In the genomic region with DNA sequence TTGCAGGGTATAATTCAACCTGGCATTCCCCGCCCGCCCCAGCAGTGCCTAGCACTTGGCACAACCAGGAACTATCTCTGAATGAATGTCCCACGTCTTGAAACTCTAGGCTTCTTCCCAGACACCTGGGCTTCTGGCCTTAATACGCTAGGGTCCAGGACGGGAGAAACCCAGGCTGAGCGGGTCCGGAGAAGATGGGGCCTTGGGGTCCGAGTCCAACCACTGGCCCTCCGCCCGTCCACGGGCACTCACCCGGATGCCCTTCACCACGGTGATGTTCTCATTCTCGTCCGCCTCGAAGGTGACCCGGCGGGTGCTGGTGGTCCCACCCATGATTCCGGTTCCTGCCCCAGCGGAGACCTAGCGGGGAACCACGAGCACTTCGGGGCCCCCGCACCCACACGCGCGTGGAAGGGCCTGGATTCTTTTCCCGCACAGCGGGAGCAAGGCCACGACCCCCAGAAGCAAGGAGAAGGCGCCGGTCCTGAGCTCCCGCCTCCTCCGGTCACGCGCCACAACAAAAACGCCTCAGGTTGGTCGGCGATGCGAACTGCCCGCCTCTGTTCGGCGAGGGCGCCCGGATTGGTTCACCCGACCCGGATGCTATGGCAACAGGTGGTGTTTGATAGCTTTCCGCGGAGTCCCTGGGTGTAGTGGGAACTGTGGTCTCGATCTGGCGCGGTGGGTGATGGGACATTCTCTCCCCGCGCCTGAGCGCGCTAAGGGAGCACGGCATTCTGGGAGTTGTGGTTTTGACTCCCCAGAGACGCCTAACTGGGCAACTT, we compare ENCODE assay signal across 8 cellular contexts. TPM values are rescaled to one million over a fixed set of nuclear protein-coding genes. Genes with fewer than 3 reads are reported as not detected.
A peak's percentile ranks its signal among the peaks of the same experiment; 100 is the strongest.
DNase-seq lines count a peak whose midpoint lies in the region; TF ChIP-seq lines count a peak whose summit lies in the region.

TSS of gene CHCHD3 (minus strand) at position 486 of the 785 bp plus-strand sequence. CDS start at position 333, 153 bp downstream.

- H3K36me3 ChIP-seq in ES-I3 (ENCODE audit: insufficient read depth, low read length): no peaks in the 10 kb centered on the region
- peaks cover 3% of the 10 kb centered on the region; the same call in 1 of the 2 replicates for H3K36me3 ChIP-seq in HAP-1 (replicated peaks)
- 0 out of 2 replicates have a peak, but pooled peaks cover 5% of the 10 kb centered on the region for H3K36me3 ChIP-seq in MM.1S (replicated peaks; ENCODE audit: insufficient read depth, low read length)

- H3K27me3 ChIP-seq in HAP-1 (ENCODE audit: low read depth) (peaks cover 10% of the 10 kb centered on the region), MM.1S (replicated peaks; ENCODE audit: insufficient read depth, low read length) (no peaks in the 10 kb centered on the region)

- H4K20me1 ChIP-seq in MM.1S (ENCODE audit: insufficient read depth, low read length): peaks cover 24% of the 10 kb centered on the region

- H3K9me3 ChIP-seq in ES-I3 (ENCODE audit: control insufficient read depth, insufficient read depth, low read length): no peaks in the 10 kb centered on the region
- no peaks in the 10 kb centered on the region for H3K9me3 ChIP-seq in HAP-1
- no peaks in the 10 kb centered on the region for H3K9me3 ChIP-seq in MM.1S (replicated peaks; ENCODE audit: insufficient read depth, low read length)

- peak within 1 kb of the TSS; percentile 67 for H2AFZ ChIP-seq in MM.1S (ENCODE audit: low read length)

- H3K4me3 Mint-ChIP-seq in nephron: peak within 1 kb of the TSS; percentile 91 to 96 (median 93)
- H3K4me3 Mint-ChIP-seq in stimulated activated naive CD8-positive, alpha-beta T cell treated with anti-CD3 and anti-CD28 coated beads, Interleukin-15, Interleukin-2, amounts not matched to agents 100 ng/mL and 50 ng/mL, for 24 hours: peak within 1 kb of the TSS; percentile 86

- DNase-seq in HAP-1 (ENCODE audit: low spot score in 2 of 2) (peak; percentile 97 to 98), MM.1S (peak; percentile 100), SIG-M5 (lab: John Stamatoyannopoulos, UW) (peak; percentile 86), activated gamma-delta T cell (lab: John Stamatoyannopoulos, UW) (peak; percentile 88), fibroblast of the aortic adventitia (ENCODE audit: low read depth) (peak; percentile 97)

- peaks cover 34% of the 10 kb centered on the region for H3K4me1 Mint-ChIP-seq in nephron
- peaks cover 37% of the 10 kb centered on the region for H3K4me1 Mint-ChIP-seq in stimulated activated naive CD8-positive, alpha-beta T cell treated with anti-CD3 and anti-CD28 coated beads, Interleukin-15, Interleukin-2, amounts not matched to agents 100 ng/mL and 50 ng/mL, for 24 hours (ENCODE audit: low read depth)

- no peaks in the 10 kb centered on the region for H3K27me3 Mint-ChIP-seq in nephron (ENCODE audit: low read depth)
- no peaks in the 10 kb centered on the region for H3K27me3 Mint-ChIP-seq in stimulated activated naive CD8-positive, alpha-beta T cell treated with anti-CD3 and anti-CD28 coated beads, Interleukin-15, Interleukin-2, amounts not matched to agents 100 ng/mL and 50 ng/mL, for 24 hours

- peak within 1 kb of the TSS; percentile 84 for H3K4me2 ChIP-seq in MM.1S (ENCODE audit: low read depth, low read length)

- peak within 1 kb of the TSS; percentile 42; the same call in 1 of the 2 replicates for H3K27ac ChIP-seq in MM.1S (ENCODE audit: low read length)

- H3K4me3 ChIP-seq in HAP-1 (peak within 1 kb of the TSS; percentile 80), MM.1S (ENCODE audit: low read length) (peak within 1 kb of the TSS; percentile 89), fibroblast of the aortic adventitia (ENCODE audit: low read depth, low read length) (peak within 1 kb of the TSS; percentile 78)

- in situ Hi-C loops in HAP-1 (cut with MboI; ENCODE audit: low sequenced_read_pairs): no loop called here

- peak within 1 kb of the TSS; percentile 57 to 87 (median 62) for H3K27ac Mint-ChIP-seq in nephron
- peak within 1 kb of the TSS; percentile 82 for H3K27ac Mint-ChIP-seq in stimulated activated naive CD8-positive, alpha-beta T cell treated with anti-CD3 and anti-CD28 coated beads, Interleukin-15, Interleukin-2, amounts not matched to agents 100 ng/mL and 50 ng/mL, for 24 hours

- H3K9ac ChIP-seq in ES-I3 (ENCODE audit: low read depth, low read length): peak within 1 kb of the TSS; percentile 89
- peak within 1 kb of the TSS; percentile 88 for H3K9ac ChIP-seq in MM.1S (ENCODE audit: low read length)

- no peaks in the 10 kb centered on the region for H3K9me2 ChIP-seq in MM.1S (replicated peaks; ENCODE audit: insufficient read depth, low read length)

- peaks cover 5% of the 10 kb centered on the region for H3K36me3 Mint-ChIP-seq in nephron (ENCODE audit: low read depth)
- peaks cover 25% of the 10 kb centered on the region for H3K36me3 Mint-ChIP-seq in stimulated activated naive CD8-positive, alpha-beta T cell treated with anti-CD3 and anti-CD28 coated beads, Interleukin-15, Interleukin-2, amounts not matched to agents 100 ng/mL and 50 ng/mL, for 24 hours (ENCODE audit: low read depth)

- H3K79me2 ChIP-seq in MM.1S (ENCODE audit: low read length): peaks cover 51% of the 10 kb centered on the region

- H3K9me3 Mint-ChIP-seq in nephron: no peaks in the 10 kb centered on the region
- H3K9me3 Mint-ChIP-seq in stimulated activated naive CD8-positive, alpha-beta T cell treated with anti-CD3 and anti-CD28 coated beads, Interleukin-15, Interleukin-2, amounts not matched to agents 100 ng/mL and 50 ng/mL, for 24 hours: no peaks in the 10 kb centered on the region

- peaks cover 7% of the 10 kb centered on the region; the same call in 1 of the 2 replicates for H3F3A ChIP-seq in MM.1S (ENCODE audit: insufficient read depth, low read length)

- TF ChIP-seq CTCF in MM.1S (IDR thresholded peaks at IDR 0.05; ENCODE audit: low read length) (no peak), fibroblast of the aortic adventitia (IDR thresholded peaks at IDR 0.05; ENCODE audit: insufficient read depth, low read length) (no peak), nephron (IDR thresholded peaks at IDR 0.05; ENCODE audit: unreplicated experiment in 3 of 3) (no peak)

- H3K4me1 ChIP-seq in ES-I3 (ENCODE audit: insufficient read depth, low read length): peaks cover 15% of the 10 kb centered on the region; the same call in 1 of the 2 replicates
- H3K4me1 ChIP-seq in HAP-1: peaks cover 17% of the 10 kb centered on the region
- no peaks in the 10 kb centered on the region for H3K4me1 ChIP-seq in MM.1S (ENCODE audit: low read length)

RNA-seq across cellular contexts. Expression of gene CHCHD3, which starts in this region (rescaled TPM):
- total RNA-seq in fibroblast of the aortic adventitia (ENCODE audit: low replicate concordance): 96.1 and 99.7 TPM in 2 replicates

Comparison
In these comparisons a context has a peak if more than half of its experiments do, and no peak if none do; other contexts are left out.
1. Peak in every context shown above with its lines: DNase-seq, H3K4me3 ChIP-seq and H3K27ac ChIP-seq.